8 cellular contexts compared by ENCODE assay signal in the genomic region with DNA sequence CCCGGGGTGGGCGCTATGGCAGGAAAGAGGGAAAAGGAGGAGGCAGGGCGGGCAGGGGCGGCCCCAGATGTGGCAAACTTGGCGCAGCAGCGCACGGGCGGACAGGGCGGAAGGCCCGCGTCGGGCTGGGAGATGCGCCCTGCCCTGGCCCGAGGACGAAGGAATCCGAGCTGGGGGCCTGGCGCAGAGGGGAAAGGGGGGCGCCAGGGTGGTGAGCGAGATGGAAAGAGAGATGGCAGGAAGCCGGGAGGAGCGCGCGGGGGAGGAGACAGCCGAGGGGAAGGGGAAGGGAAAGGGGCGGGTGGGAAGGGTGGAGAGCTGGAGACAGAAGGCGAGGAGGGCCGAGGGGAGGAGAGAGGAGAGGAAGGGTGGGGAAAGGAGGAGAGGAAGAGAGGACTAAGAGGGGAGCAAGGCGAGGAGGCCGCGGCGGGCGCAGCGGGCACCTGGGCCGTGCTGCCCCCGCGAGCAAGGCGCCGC. TPM values are rescaled to one million over a fixed set of nuclear protein-coding genes. Genes with fewer than 3 reads are reported as not detected.
DNase-seq lines count a peak whose midpoint lies in the region; ATAC-seq and TF ChIP-seq lines count a peak whose summit lies in the region.

Gene MARVELD1 (plus strand): TSS at position 380 of the 477 bp plus-strand sequence. CDS start 147 bp downstream, outside the sequence.

- TF ChIP-seq POLR2A in gastroesophageal sphincter (IDR thresholded peaks at IDR 0.05), result peak; percentile 55 to 69

- 0% methylated on average over 2 to 15 of the region's 38 CpGs for WGBS in gastroesophageal sphincter (ENCODE audit: low coverage in 1 of 2), 2 donors

- peak within 1 kb of the TSS; percentile 56 to 72 for H3K4me3 ChIP-seq in gastroesophageal sphincter

- H3K27ac Mint-ChIP-seq in activated T-helper 17 cell treated with anti-CD3 and anti-CD28 coated beads, Interleukin-2, amount 50 U/mL, for 72 hours, result peak within 1 kb of the TSS; percentile 83
- peak within 1 kb of the TSS; percentile 99 for H3K27ac Mint-ChIP-seq in osteocyte (ENCODE audit: unreplicated experiment)

- H3K36me3 ChIP-seq in gastroesophageal sphincter, result peaks cover 0 to 10% of the 10 kb centered on the region in 2 donors

- peak within 1 kb of the TSS; percentile 83 for H3K4me3 Mint-ChIP-seq in activated T-helper 17 cell treated with anti-CD3 and anti-CD28 coated beads, Interleukin-2, amount 50 U/mL, for 72 hours
- peak within 1 kb of the TSS; percentile 99 for H3K4me3 Mint-ChIP-seq in osteocyte (ENCODE audit: unreplicated experiment)

- H3K27me3 Mint-ChIP-seq in activated T-helper 17 cell treated with anti-CD3 and anti-CD28 coated beads, Interleukin-2, amount 50 U/mL, for 72 hours, result peaks cover 10% of the 10 kb centered on the region
- H3K27me3 Mint-ChIP-seq in osteocyte (ENCODE audit: unreplicated experiment), result no peaks in the 10 kb centered on the region

- no peaks in the 10 kb centered on the region for H3K27me3 ChIP-seq in gastroesophageal sphincter

- no peak for ATAC-seq in activated T-helper 17 cell treated with anti-CD3 and anti-CD28 coated beads, Interleukin-2, amount 50 U/mL, for 72 hours (replicated peaks)
- ATAC-seq in gastroesophageal sphincter, result peak; percentile 55

- H3K9me3 ChIP-seq in gastroesophageal sphincter, result no peaks in the 10 kb centered on the region

- TF ChIP-seq CTCF in gastroesophageal sphincter (IDR thresholded peaks at IDR 0.05) (peak in 1 of 4 experiments; percentile 11), osteocyte (IDR thresholded peaks at IDR 0.05) (no peak)

- H3K9me3 Mint-ChIP-seq in activated T-helper 17 cell treated with anti-CD3 and anti-CD28 coated beads, Interleukin-2, amount 50 U/mL, for 72 hours, result no peaks in the 10 kb centered on the region
- no peaks in the 10 kb centered on the region for H3K9me3 Mint-ChIP-seq in osteocyte (ENCODE audit: unreplicated experiment)

- peak within 1 kb of the TSS; percentile 97 to 99 (median 98) for H3K27ac ChIP-seq in gastroesophageal sphincter

- H3K4me1 Mint-ChIP-seq in activated T-helper 17 cell treated with anti-CD3 and anti-CD28 coated beads, Interleukin-2, amount 50 U/mL, for 72 hours, result no peaks in the 10 kb centered on the region
- peaks cover 62% of the 10 kb centered on the region for H3K4me1 Mint-ChIP-seq in osteocyte (ENCODE audit: unreplicated experiment)

- DNase-seq in stimulated activated CD4-positive, alpha-beta T cell treated with anti-CD3 and anti-CD28 coated beads, Interleukin-15, amount 100 ng/mL, for 24 hours, result peak; percentile 46
- no peak for DNase-seq in stimulated activated CD4-positive, alpha-beta T cell treated with anti-CD3 and anti-CD28 coated beads, Interleukin-1b, Interleukin-23, amount 100 ng/mL, for 48 hours
- peak; percentile 73 for DNase-seq in NCI-H146 (lab: John Stamatoyannopoulos, UW)
- peak; percentile 88 for DNase-seq in osteocyte (ENCODE audit: extremely low spot score, unreplicated experiment)
- no peak for DNase-seq in activated effector memory CD4-positive, alpha-beta T cell treated with Interleukin-2 at 50 U/mL for 16 hours
- no peak for DNase-seq in activated effector memory CD4-positive, alpha-beta T cell treated with anti-CD3 and anti-CD28 coated beads, Interleukin-2, amount 50 U/mL, for 16 hours

- no peak for TF ChIP-seq EP300 in gastroesophageal sphincter (IDR thresholded peaks at IDR 0.05)

- H3K4me1 ChIP-seq in gastroesophageal sphincter, result peaks cover 5 to 88% (median 55%) of the 10 kb centered on the region in 3 donors

- no peaks in the 10 kb centered on the region for H3K36me3 Mint-ChIP-seq in activated T-helper 17 cell treated with anti-CD3 and anti-CD28 coated beads, Interleukin-2, amount 50 U/mL, for 72 hours (ENCODE audit: low read depth)
- peaks cover 7% of the 10 kb centered on the region for H3K36me3 Mint-ChIP-seq in osteocyte (ENCODE audit: unreplicated experiment)

RNA-seq across cellular contexts. Expression of gene MARVELD1, which starts in this region (rescaled TPM):
- total RNA-seq in activated T-helper 17 cell treated with anti-CD3 and anti-CD28 coated beads, Interleukin-2, amount 50 U/mL, for 72 hours, result 1 to 10 TPM; 2.0 TPM
- 100 to 1,000 TPM in 1 of 4 donors, 10 to 100 TPM in 3; 33.8 to 126 (median 58.7) TPM for total RNA-seq in gastroesophageal sphincter
- 107 and 111 TPM in 2 replicates for total RNA-seq in osteocyte

Comparison
In these comparisons a context has a peak if more than half of its experiments do, and no peak if none do; other contexts are left out.
1. RNA of gene MARVELD1 (total RNA-seq): 107 to 111 TPM in osteocyte and 33.8 to 126 TPM in gastroesophageal sphincter; 2.0 TPM in activated T-helper 17 cell treated with anti-CD3 and anti-CD28 coated beads, Interleukin-2, amount 50 U/mL, for 72 hours; every median in the first group is over 10 times any median in the second.
2. DNase-seq: peak in stimulated activated CD4-positive, alpha-beta T cell treated with anti-CD3 and anti-CD28 coated beads, Interleukin-15, amount 100 ng/mL, for 24 hours (single experiment), NCI-H146 (single experiment) and osteocyte (single experiment); none in stimulated activated CD4-positive, alpha-beta T cell treated with anti-CD3 and anti-CD28 coated beads, Interleukin-1b, Interleukin-23, amount 100 ng/mL, for 48 hours (single experiment), activated effector memory CD4-positive, alpha-beta T cell treated with Interleukin-2 at 50 U/mL for 16 hours (single experiment) and activated effector memory CD4-positive, alpha-beta T cell treated with anti-CD3 and anti-CD28 coated beads, Interleukin-2, amount 50 U/mL, for 16 hours (single experiment).